Comparison of ENCODE assay signal across 15 cellular contexts in genomic region chr7:133061792-133062191, GRCh38. TPM values are rescaled to one million over a fixed set of nuclear protein-coding genes. Genes with fewer than 3 reads are reported as not detected.
DNase-seq lines count a peak whose midpoint lies in the region; ATAC-seq and TF ChIP-seq lines count a peak whose summit lies in the region.
"Had no signal": no experiment of that assay in that cellular context is flagged by ENCODE, and none has a peak within 500 bp of the region (broad histone marks: within the 10 kb centered on the region; RNA-seq: fewer than 3 reads in every experiment).

No MANE protein-coding gene starts in this region.

- H3K27me3 ChIP-seq in left ventricle myocardium inferior (ENCODE audit: low read depth) (no peaks in the 10 kb centered on the region), right cardiac atrium (ENCODE audit: control insufficient read depth, insufficient read depth) (no peaks in the 10 kb centered on the region)
- H3K27me3 ChIP-seq: BLaER1 treated with 17β-estradiol and CSF1 and Interleukin-3, amounts not matched to agents 10 nM and 100 nM had no signal

- H3K4me3 ChIP-seq in left ventricle myocardium inferior (no peak overlapping the region), right cardiac atrium (ENCODE audit: low read length) (no peak overlapping the region)
- H3K4me3 ChIP-seq: BLaER1 treated with 17β-estradiol and CSF1 and Interleukin-3, amounts not matched to agents 10 nM and 100 nM had no signal

- intact Hi-C loops in left ventricle myocardium inferior (cut with micrococcal nuclease), result no loop called here
- intact Hi-C loops in right cardiac atrium (cut with DNase I), result no loop called here
- intact Hi-C loops in left ventricle myocardium superior (cut with micrococcal nuclease), result no loop called here

- H3K9me3 ChIP-seq in left ventricle myocardium inferior (replicated peaks) (no peaks in the 10 kb centered on the region), right cardiac atrium (ENCODE audit: control insufficient read depth, low read length) (no peaks in the 10 kb centered on the region)

- H3K27ac ChIP-seq in left ventricle myocardium inferior (replicated peaks) (peak overlapping the region; percentile 55), right cardiac atrium (ENCODE audit: low read length) (no peak overlapping the region)
- H3K27ac ChIP-seq: BLaER1 treated with 17β-estradiol and CSF1 and Interleukin-3, amounts not matched to agents 10 nM and 100 nM had no signal

- no peak for TF ChIP-seq CTCF in left ventricle myocardium inferior (IDR thresholded peaks at IDR 0.05; ENCODE audit: borderline replicate concordance)

- no peaks in the 10 kb centered on the region for H3K36me3 ChIP-seq in left ventricle myocardium inferior

- peaks cover 66% of the 10 kb centered on the region for H3K4me1 ChIP-seq in left ventricle myocardium inferior
- H3K4me1 ChIP-seq in right cardiac atrium (ENCODE audit: control insufficient read depth, insufficient read depth, low read length), result peaks cover 11% of the 10 kb centered on the region

- ATAC-seq in right cardiac atrium (no peak), left ventricle myocardium superior (peak; percentile 71)

- WGBS in right cardiac atrium, result 57% methylated on average over 2 of the region's 2 CpGs

- DNase-seq in NCI-H2171 treated with DMSO at 0.1 percent for 48 hours (lab: John Stamatoyannopoulos, UW), result peak; percentile 57
- DNase-seq in NCI-H2171 (lab: John Stamatoyannopoulos, UW), result no peak
- DNase-seq in left ventricle myocardium inferior, result no peak
- DNase-seq in right cardiac atrium, result no peak
- no peak for DNase-seq in left ventricle myocardium superior
- no peak for DNase-seq in GM03348 (ENCODE audit: low spot score)
- no peak for DNase-seq in HK-2 (ENCODE audit: unreplicated experiment)
- DNase-seq: ACHN; Calu3; CD4-positive, alpha-beta T cell; DMS 273 treated with DMSO at 0.1 percent for 48 hours; EL; GOT3; H9 had no signal

RNA-seq across cellular contexts. Expression of gene CHCHD3, which starts 20.1 kb away (rescaled TPM):
- total RNA-seq in left ventricle myocardium inferior (209 TPM), right cardiac atrium (100 to 1,000 TPM; 120 to 150 (median 141) TPM), left ventricle myocardium superior (204 TPM)
- polyA plus RNA-seq in right cardiac atrium, result 120 TPM
